Comparison of ENCODE assay signal across 37 cellular contexts in the genomic region with DNA sequence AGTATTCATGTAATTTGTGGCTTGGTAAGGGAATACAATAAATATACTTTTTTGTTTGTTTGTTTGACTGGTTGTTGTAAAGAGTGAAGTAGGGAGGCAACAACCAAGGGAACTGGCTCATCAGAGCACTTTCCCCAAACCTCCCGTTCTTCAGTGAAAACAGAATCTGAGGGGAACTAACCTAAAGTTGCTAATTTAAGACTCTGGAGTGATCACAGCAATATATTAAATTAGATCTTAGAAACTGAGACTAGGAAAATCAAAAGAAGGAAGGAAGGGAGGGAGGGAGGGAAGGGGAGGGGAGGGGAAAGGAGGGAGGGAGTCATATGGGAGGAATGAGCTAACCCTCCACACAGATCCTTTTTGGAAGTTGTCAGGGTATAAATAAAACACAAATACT.
"Had no signal": no experiment of that assay in that cellular context is flagged by ENCODE, and none has a peak within 500 bp of the region (broad histone marks: within the 10 kb centered on the region; RNA-seq: fewer than 3 reads in every experiment).

No MANE protein-coding gene starts in this region.

- H3K27me3 ChIP-seq: ascending aorta had no signal

- H3K4me3 Mint-ChIP-seq: activated B cell treated with CpG ODN at 0.5 μM for 24 hours; activated CD4-positive, alpha-beta memory T cell treated with anti-CD3 and anti-CD28 coated beads, Interleukin-2, amount 10 ng/mL, durations not matched to agents 7 days and 5 days; activated CD4-positive, alpha-beta T cell treated with anti-CD3 and anti-CD28 coated beads, Interleukin-2, amount 10 ng/mL, durations not matched to agents 24 days and 14 days; activated CD8-positive, alpha-beta memory T cell treated with anti-CD3 and anti-CD28 coated beads, Interleukin-2, amount 10 ng/mL, durations not matched to agents 7 days and 5 days; activated CD8-positive, alpha-beta T cell treated with anti-CD3 and anti-CD28 coated beads, Interleukin-2, amount 10 ng/mL, durations not matched to agents 7 days and 5 days; activated naive CD4-positive, alpha-beta T cell treated with anti-CD3 and anti-CD28 coated beads, Interleukin-2, amount 10 ng/mL, durations not matched to agents 7 days and 5 days; activated naive CD4-positive, alpha-beta T cell treated with anti-CD3 and anti-CD28 coated beads, Interleukin-2, amount 50 U/mL, for 24 hours; activated naive CD8-positive, alpha-beta T cell; activated naive CD8-positive, alpha-beta T cell treated with anti-CD3 and anti-CD28 coated beads, Interleukin-2, amount 10 ng/mL, durations not matched to agents 7 days and 5 days; activated naive CD8-positive, alpha-beta T cell treated with anti-CD3 and anti-CD28 coated beads, Interleukin-2, amount 50 U/mL, for 24 hours; activated T-cell treated with anti-CD3 and anti-CD28 coated beads, Interleukin-2, amount 50 U/mL, for 24 hours; brain; central memory CD8-positive, alpha-beta T cell; T-helper 1 cell treated with Interleukin-12 subunit alpha and Interleukin-12 subunit beta and Interleukin-4 antibody, amounts not matched to agents 30 μg/mL and 1 μg/mL, for 36 hours; T-helper 2 cell treated with Interferon-gamma antibody and Interleukin-4, amounts not matched to agents 5 μg/mL and 100 μg/mL, for 36 hours had no signal

- H3K27ac ChIP-seq: ascending aorta, cardiac muscle cell, VCaP had no signal

- FAIRE-seq: bronchial epithelial cell, TTC549 had no signal

- H3K4me1 ChIP-seq: ascending aorta had no signal

- H3K9me3 ChIP-seq: ascending aorta had no signal

- ATAC-seq: activated CD8-positive, alpha-beta memory T cell treated with anti-CD3 and anti-CD28 coated beads, Interleukin-2, amount 10 ng/mL, durations not matched to agents 7 days and 5 days; activated CD8-positive, alpha-beta T cell treated with anti-CD3 and anti-CD28 coated beads, Interleukin-2, amount 10 ng/mL, durations not matched to agents 7 days and 5 days; activated naive CD8-positive, alpha-beta T cell treated with anti-CD3 and anti-CD28 coated beads, Interleukin-2, amount 50 U/mL, for 24 hours had no signal

- H3K4me1 Mint-ChIP-seq: activated CD4-positive, alpha-beta memory T cell treated with anti-CD3 and anti-CD28 coated beads, Interleukin-2, amount 10 ng/mL, durations not matched to agents 7 days and 5 days; activated CD4-positive, alpha-beta T cell treated with anti-CD3 and anti-CD28 coated beads, Interleukin-2, amount 10 ng/mL, durations not matched to agents 24 days and 14 days; activated CD8-positive, alpha-beta memory T cell treated with anti-CD3 and anti-CD28 coated beads, Interleukin-2, amount 10 ng/mL, durations not matched to agents 7 days and 5 days; activated naive CD4-positive, alpha-beta T cell treated with anti-CD3 and anti-CD28 coated beads, Interleukin-2, amount 10 ng/mL, durations not matched to agents 7 days and 5 days; activated naive CD4-positive, alpha-beta T cell treated with anti-CD3 and anti-CD28 coated beads, Interleukin-2, amount 50 U/mL, for 24 hours; activated naive CD8-positive, alpha-beta T cell treated with anti-CD3 and anti-CD28 coated beads, Interleukin-2, amount 50 U/mL, for 24 hours; brain; central memory CD8-positive, alpha-beta T cell had no signal

- H3K36me3 ChIP-seq: ascending aorta, cardiac muscle cell had no signal

- H3K9me3 Mint-ChIP-seq: activated B cell treated with CpG ODN at 0.5 μM for 24 hours; activated CD4-positive, alpha-beta memory T cell treated with anti-CD3 and anti-CD28 coated beads, Interleukin-2, amount 10 ng/mL, durations not matched to agents 7 days and 5 days; activated CD4-positive, alpha-beta T cell treated with anti-CD3 and anti-CD28 coated beads, Interleukin-2, amount 10 ng/mL, durations not matched to agents 24 days and 14 days; activated naive CD4-positive, alpha-beta T cell treated with anti-CD3 and anti-CD28 coated beads, Interleukin-2, amount 10 ng/mL, durations not matched to agents 7 days and 5 days; activated naive CD4-positive, alpha-beta T cell treated with anti-CD3 and anti-CD28 coated beads, Interleukin-2, amount 50 U/mL, for 24 hours; activated naive CD8-positive, alpha-beta T cell treated with anti-CD3 and anti-CD28 coated beads, Interleukin-2, amount 10 ng/mL, durations not matched to agents 7 days and 5 days; activated naive CD8-positive, alpha-beta T cell treated with anti-CD3 and anti-CD28 coated beads, Interleukin-2, amount 50 U/mL, for 24 hours; activated T-cell treated with anti-CD3 and anti-CD28 coated beads, Interleukin-2, amount 50 U/mL, for 24 hours; activated T-helper 2 cell treated with anti-CD3 and anti-CD28 coated beads, Interferon-gamma antibody, Interleukin-2, Interleukin-4, amounts not matched to agents 10 μg/mL and 5 μg/mL and 100 μg/mL, durations not matched to agents 14 hours and 24 hours and 36 hours; brain; central memory CD8-positive, alpha-beta T cell; T-helper 1 cell treated with Interleukin-12 subunit alpha and Interleukin-12 subunit beta and Interleukin-4 antibody, amounts not matched to agents 30 μg/mL and 1 μg/mL, for 36 hours; T-helper 2 cell treated with Interferon-gamma antibody and Interleukin-4, amounts not matched to agents 5 μg/mL and 100 μg/mL, for 36 hours had no signal

- H3K4me3 ChIP-seq: ascending aorta, cardiac muscle cell had no signal

- H3K27me3 Mint-ChIP-seq: activated CD4-positive, alpha-beta memory T cell treated with anti-CD3 and anti-CD28 coated beads, Interleukin-2, amount 10 ng/mL, durations not matched to agents 7 days and 5 days; activated CD8-positive, alpha-beta memory T cell treated with anti-CD3 and anti-CD28 coated beads, Interleukin-2, amount 10 ng/mL, durations not matched to agents 7 days and 5 days; activated naive CD4-positive, alpha-beta T cell treated with anti-CD3 and anti-CD28 coated beads, Interleukin-2, amount 50 U/mL, for 24 hours; activated naive CD8-positive, alpha-beta T cell had no signal

- H3K36me3 Mint-ChIP-seq: activated CD8-positive, alpha-beta memory T cell treated with anti-CD3 and anti-CD28 coated beads, Interleukin-2, amount 10 ng/mL, durations not matched to agents 7 days and 5 days; activated naive CD4-positive, alpha-beta T cell treated with anti-CD3 and anti-CD28 coated beads, Interleukin-2, amount 10 ng/mL, durations not matched to agents 7 days and 5 days; activated naive CD4-positive, alpha-beta T cell treated with anti-CD3 and anti-CD28 coated beads, Interleukin-2, amount 50 U/mL, for 24 hours; activated naive CD8-positive, alpha-beta T cell; activated naive CD8-positive, alpha-beta T cell treated with anti-CD3 and anti-CD28 coated beads, Interleukin-2, amount 10 ng/mL, durations not matched to agents 7 days and 5 days; brain had no signal

- DNase-seq: activated B cell treated with CpG ODN at 0.5 μM for 24 hours; activated CD4-positive, alpha-beta memory T cell treated with anti-CD3 and anti-CD28 coated beads, Interleukin-2, amount 10 ng/mL, durations not matched to agents 7 days and 5 days; activated CD4-positive, alpha-beta T cell treated with anti-CD3 and anti-CD28 coated beads for 4 hours; activated CD4-positive, alpha-beta T cell treated with anti-CD3 and anti-CD28 coated beads, Interleukin-2, amount 10 ng/mL, durations not matched to agents 24 days and 14 days; activated CD4-positive, alpha-beta T cell treated with anti-CD3 and anti-CD28 coated beads, Interleukin-2, amount 50 U/mL, for 48 hours; activated CD4-positive, CD25-positive, alpha-beta regulatory T cell treated with anti-CD3 and anti-CD28 coated beads, Interleukin-2, amount 50 U/mL, for 72 hours; activated CD8-positive, alpha-beta memory T cell treated with anti-CD3 and anti-CD28 coated beads for 24 hours; activated CD8-positive, alpha-beta memory T cell treated with anti-CD3 and anti-CD28 coated beads, Interleukin-2, amount 10 ng/mL, durations not matched to agents 7 days and 5 days; activated CD8-positive, alpha-beta memory T cell treated with anti-CD3 and anti-CD28 coated beads, Interleukin-2, amount 50 U/mL, for 48 hours; activated CD8-positive, alpha-beta T cell treated with anti-CD3 and anti-CD28 coated beads, Interleukin-2, amount 10 ng/mL, durations not matched to agents 7 days and 5 days; activated effector memory CD4-positive, alpha-beta T cell treated with Interleukin-2 at 50 U/mL for 16 hours; activated gamma-delta T cell; activated naive CD4-positive, alpha-beta T cell treated with anti-CD3 and anti-CD28 coated beads, Interleukin-2, amount 10 ng/mL, durations not matched to agents 7 days and 5 days; activated naive CD4-positive, alpha-beta T cell treated with Interleukin-2 at 50 U/mL for 16 hours; activated naive CD8-positive, alpha-beta T cell treated with anti-CD3 and anti-CD28 coated beads, Interleukin-2, amount 10 ng/mL, durations not matched to agents 7 days and 5 days; activated naive CD8-positive, alpha-beta T cell treated with anti-CD3 and anti-CD28 coated beads, Interleukin-2, amount 50 U/mL, for 24 hours; activated T-cell treated with anti-CD3 and anti-CD28 coated beads, Interleukin-2, amount 50 U/mL, for 24 hours; activated T-cell treated with anti-CD3 and anti-CD28 coated beads, Interleukin-2, amount 50 U/mL, for 48 hours; amygdala; anterior cingulate cortex; caudate nucleus; cerebellar nuclear complex; T-helper 1 cell; T-helper 2 cell; T-helper 9 cell had no signal

- H3K27ac Mint-ChIP-seq: activated B cell treated with CpG ODN at 0.5 μM for 24 hours; activated CD4-positive, alpha-beta memory T cell treated with anti-CD3 and anti-CD28 coated beads, Interleukin-2, amount 10 ng/mL, durations not matched to agents 7 days and 5 days; activated CD4-positive, alpha-beta T cell treated with anti-CD3 and anti-CD28 coated beads, Interleukin-2, amount 10 ng/mL, durations not matched to agents 24 days and 14 days; activated CD8-positive, alpha-beta memory T cell treated with anti-CD3 and anti-CD28 coated beads, Interleukin-2, amount 10 ng/mL, durations not matched to agents 7 days and 5 days; activated CD8-positive, alpha-beta T cell treated with anti-CD3 and anti-CD28 coated beads, Interleukin-2, amount 10 ng/mL, durations not matched to agents 7 days and 5 days; activated naive CD4-positive, alpha-beta T cell treated with anti-CD3 and anti-CD28 coated beads, Interleukin-2, amount 10 ng/mL, durations not matched to agents 7 days and 5 days; activated naive CD4-positive, alpha-beta T cell treated with anti-CD3 and anti-CD28 coated beads, Interleukin-2, amount 50 U/mL, for 24 hours; activated naive CD8-positive, alpha-beta T cell; activated naive CD8-positive, alpha-beta T cell treated with anti-CD3 and anti-CD28 coated beads, Interleukin-2, amount 10 ng/mL, durations not matched to agents 7 days and 5 days; activated naive CD8-positive, alpha-beta T cell treated with anti-CD3 and anti-CD28 coated beads, Interleukin-2, amount 50 U/mL, for 24 hours; activated T-cell treated with anti-CD3 and anti-CD28 coated beads, Interleukin-2, amount 50 U/mL, for 24 hours; activated T-helper 2 cell treated with anti-CD3 and anti-CD28 coated beads, Interferon-gamma antibody, Interleukin-2, Interleukin-4, amounts not matched to agents 10 μg/mL and 5 μg/mL and 100 μg/mL, durations not matched to agents 14 hours and 24 hours and 36 hours; brain; T-helper 1 cell treated with Interleukin-12 subunit alpha and Interleukin-12 subunit beta and Interleukin-4 antibody, amounts not matched to agents 30 μg/mL and 1 μg/mL, for 36 hours; T-helper 2 cell treated with Interferon-gamma antibody and Interleukin-4, amounts not matched to agents 5 μg/mL and 100 μg/mL, for 36 hours had no signal
